10 cellular contexts compared by ENCODE assay signal in the genomic region with DNA sequence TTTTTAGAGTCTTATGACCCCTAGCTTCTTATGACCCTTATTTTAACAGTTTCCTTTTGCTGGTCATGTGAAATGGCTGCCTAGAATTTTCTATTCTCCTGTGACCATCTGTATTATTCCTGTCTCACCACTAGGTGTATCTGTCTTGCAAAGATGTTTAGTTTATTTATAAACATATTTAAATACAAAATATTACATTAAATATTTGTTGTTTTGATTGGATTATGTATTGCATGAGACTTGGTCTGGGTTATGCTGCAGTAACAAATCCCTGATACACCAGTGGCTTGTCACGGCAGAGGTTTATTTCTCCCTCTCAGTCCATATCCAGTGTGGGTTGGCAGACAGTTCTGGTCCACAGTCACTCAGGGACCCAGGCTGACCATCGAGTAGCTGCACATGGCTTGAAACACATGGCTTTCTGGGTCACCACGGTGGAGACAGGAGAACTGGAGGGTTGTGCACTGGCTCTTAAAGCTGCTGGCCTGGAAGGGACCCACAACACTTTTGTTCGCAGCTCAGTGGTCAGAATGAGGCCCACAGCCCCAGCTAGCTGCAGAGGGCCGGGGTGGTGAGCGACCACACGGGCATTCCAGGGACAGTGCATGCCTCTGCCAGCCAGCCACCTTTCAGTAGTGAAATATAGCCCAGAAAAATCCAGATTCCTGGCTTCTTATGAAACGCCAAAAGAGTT. TPM values are rescaled to one million over a fixed set of nuclear protein-coding genes. Genes with fewer than 3 reads are reported as not detected.
A peak's percentile ranks its signal among the peaks of the same experiment; 100 is the strongest.
DNase-seq lines count a peak whose midpoint lies in the region; ATAC-seq and TF ChIP-seq lines count a peak whose summit lies in the region.
"Had no signal": no experiment of that assay in that cellular context is flagged by ENCODE, and none has a peak within 500 bp of the region (broad histone marks: within the 10 kb centered on the region; RNA-seq: fewer than 3 reads in every experiment).

No MANE protein-coding gene starts in this region.

- no peaks in the 10 kb centered on the region for H3K9me2 ChIP-seq in OCI-LY7 (ENCODE audit: insufficient read depth, low read length)

- no peak overlapping the region for H3K27ac Mint-ChIP-seq in activated CD4-positive, alpha-beta T cell treated with anti-CD3 and anti-CD28 coated beads, Interleukin-2, amount 10 ng/mL, durations not matched to agents 7 days and 5 days

- POLR2A ChIA-PET in OCI-LY7 (lab: Charles Lee), result interaction anchor here (1.1 kb wide), 1 partner anchor 36 kb away, joined by 3 read pairs; no protein-coding TSS in a partner anchor
- POLR2A ChIA-PET in activated CD4-positive, alpha-beta T cell treated with anti-CD3 and anti-CD28 coated beads, Interleukin-2, amount 10 ng/mL, durations not matched to agents 7 days and 5 days (lab: Charles Lee), result no interaction called here

- ATAC-seq in GM19328 (IDR thresholded peaks at IDR 0.05; ENCODE audit: unreplicated experiment) (no peak), GM19455 (IDR thresholded peaks at IDR 0.05; ENCODE audit: unreplicated experiment) (no peak)

- H3K9me3 ChIP-seq in BE2C, result no peaks in the 10 kb centered on the region
- no peaks in the 10 kb centered on the region for H3K9me3 ChIP-seq in OCI-LY7 (ENCODE audit: low read length)
- H3K9me3 ChIP-seq in neutrophil, result no peaks in the 10 kb centered on the region

- H3K4me1 Mint-ChIP-seq in activated CD4-positive, alpha-beta T cell treated with anti-CD3 and anti-CD28 coated beads, Interleukin-2, amount 10 ng/mL, durations not matched to agents 7 days and 5 days, result peaks cover 23% of the 10 kb centered on the region

- H3K4me3 ChIP-seq in BE2C (ENCODE audit: low read depth, low read length) (no peak overlapping the region), OCI-LY7 (ENCODE audit: low read depth, low read length, poor library complexity, severe bottlenecking) (no peak overlapping the region), fibroblast of mammary gland (ENCODE audit: control insufficient read depth, low read depth, low read length) (no peak overlapping the region), neutrophil (ENCODE audit: low read depth in 1 of 2, low read length in 1 of 2) (no peak overlapping the region)

- peaks cover 9% of the 10 kb centered on the region; the same call in 1 of the 2 replicates for H3K4me1 ChIP-seq in BE2C
- H3K4me1 ChIP-seq in OCI-LY7 (ENCODE audit: insufficient read depth, low read length, poor library complexity, severe bottlenecking), result peaks cover 61% of the 10 kb centered on the region
- H3K4me1 ChIP-seq in neutrophil (ENCODE audit: control insufficient read depth in 1 of 2, insufficient read depth in 1 of 2, low read depth in 1 of 2, low read length in 1 of 2), result peaks cover 34 to 46% of the 10 kb centered on the region in 2 experiments

- no peaks in the 10 kb centered on the region for H3K36me3 ChIP-seq in BE2C
- no peaks in the 10 kb centered on the region for H3K36me3 ChIP-seq in OCI-LY7 (ENCODE audit: insufficient read depth, low read length)
- H3K36me3 ChIP-seq in neutrophil, result no peaks in the 10 kb centered on the region

- H3K9me3 Mint-ChIP-seq in activated CD4-positive, alpha-beta T cell treated with anti-CD3 and anti-CD28 coated beads, Interleukin-2, amount 10 ng/mL, durations not matched to agents 7 days and 5 days, result no peaks in the 10 kb centered on the region

- H3K4me2 ChIP-seq in OCI-LY7 (ENCODE audit: low read length), result peak overlapping the region; percentile 49; the same call in 1 of the 2 replicates

- no peaks in the 10 kb centered on the region for H4K20me1 ChIP-seq in OCI-LY7 (ENCODE audit: insufficient read depth, low read length)

- intact Hi-C loops in OCI-LY7 (cut with micrococcal nuclease; ENCODE audit: unreplicated experiment), result no loop called here

- DNase-seq in BE2C (no peak), OCI-LY7 (ENCODE audit: low spot score) (peak; percentile 23), fibroblast of mammary gland (ENCODE audit: low read depth) (no peak), occipital lobe (lab: John Stamatoyannopoulos, UW) (no peak)
- no peak for DNase-seq in activated CD4-positive, alpha-beta T cell treated with anti-CD3 and anti-CD28 coated beads, Interleukin-2, amount 10 ng/mL, durations not matched to agents 7 days and 5 days
- DNase-seq: activated gamma-delta T cell treated with Interleukin-2 at 50 U/mL for 16 hours had no signal

- BruUV-seq in OCI-LY7 (replicated peaks; lab: Mats Ljungman, UMichigan), result no TSS peak

- no peaks in the 10 kb centered on the region for H3K36me3 Mint-ChIP-seq in activated CD4-positive, alpha-beta T cell treated with anti-CD3 and anti-CD28 coated beads, Interleukin-2, amount 10 ng/mL, durations not matched to agents 7 days and 5 days (ENCODE audit: low read depth)

- H3K27ac ChIP-seq in OCI-LY7 (ENCODE audit: low read depth, low read length, poor library complexity, severe bottlenecking), result no peak overlapping the region
- H3K27ac ChIP-seq in neutrophil, result peak overlapping the region; percentile 58

- no peaks in the 10 kb centered on the region for H3K79me2 ChIP-seq in OCI-LY7 (ENCODE audit: insufficient read depth, low read depth, low read length)

- peak overlapping the region; percentile 88; the same call in 1 of the 2 replicates for H2AFZ ChIP-seq in OCI-LY7 (ENCODE audit: low read length)

- TF ChIP-seq CTCF in BE2C (IDR thresholded peaks at IDR 0.05; ENCODE audit: low read depth, low read length) (peak; percentile 13; the same call in 1 of the 2 replicates), OCI-LY7 (conservative IDR thresholded peaks at IDR 0.05; ENCODE audit: low read length) (peak; percentile 60), fibroblast of mammary gland (conservative IDR thresholded peaks at IDR 0.05; ENCODE audit: control insufficient read depth, insufficient read depth, low read depth, low read length) (peak; percentile 17), neutrophil (IDR thresholded peaks at IDR 0.05) (no peak)

- H3K27me3 Mint-ChIP-seq in activated CD4-positive, alpha-beta T cell treated with anti-CD3 and anti-CD28 coated beads, Interleukin-2, amount 10 ng/mL, durations not matched to agents 7 days and 5 days, result no peaks in the 10 kb centered on the region

- no peak overlapping the region for H3K4me3 Mint-ChIP-seq in activated CD4-positive, alpha-beta T cell treated with anti-CD3 and anti-CD28 coated beads, Interleukin-2, amount 10 ng/mL, durations not matched to agents 7 days and 5 days

- no peaks in the 10 kb centered on the region for H3K27me3 ChIP-seq in BE2C
- H3K27me3 ChIP-seq in neutrophil, result no peaks in the 10 kb centered on the region

- CTCF ChIA-PET in OCI-LY7 (lab: Charles Lee; ENCODE audit: unreplicated experiment), result no interaction called here
- CTCF ChIA-PET in activated CD4-positive, alpha-beta T cell treated with anti-CD3 and anti-CD28 coated beads, Interleukin-2, amount 10 ng/mL, durations not matched to agents 7 days and 5 days (lab: Charles Lee), result interaction anchor here (0.9 to 4.2 kb wide), 2 partner anchors 12 to 35 kb away, joined by 3 to 17 read pairs; partner anchors contain the start of gene DEPP1

RNA-seq across cellular contexts. Expression of gene RASSF4, which starts 7.4 kb away (rescaled TPM):
- 9.3 TPM for polyA plus RNA-seq in BE2C (2012; ENCODE audit: insufficient read depth, insufficient read length, low read depth)
- 1.9 and 2.6 TPM in 2 replicates for total RNA-seq in OCI-LY7 (2014; rRNA removed; shearing (Covaris generic))
- total RNA-seq in OCI-LY7 (2022) (2.7 and 5.3 TPM in 2 replicates), occipital lobe (7.2 TPM)
- under 1 TPM; 0.42 to 0.52 TPM for total RNA-seq in activated CD4-positive, alpha-beta T cell treated with anti-CD3 and anti-CD28 coated beads, Interleukin-2, amount 10 ng/mL, durations not matched to agents 7 days and 5 days

RNA-seq across cellular contexts. Expression of gene DEPP1, which starts 11.6 kb away (rescaled TPM):
- 7.4 TPM for polyA plus RNA-seq in BE2C (2012; ENCODE audit: insufficient read depth, insufficient read length, low read depth)
- total RNA-seq in OCI-LY7 (2014; rRNA removed; shearing (Covaris generic)), result 0.08 and 0.09 TPM in 2 replicates
- total RNA-seq in OCI-LY7 (2022) (not detected in 2 replicates), occipital lobe (3.1 TPM)
- total RNA-seq in activated CD4-positive, alpha-beta T cell treated with anti-CD3 and anti-CD28 coated beads, Interleukin-2, amount 10 ng/mL, durations not matched to agents 7 days and 5 days, result under 1 TPM; 0.22 to 0.33 TPM

RNA-seq across cellular contexts. Expression of gene ZNF22, which starts 33.8 kb away (rescaled TPM):
- 46.3 TPM for polyA plus RNA-seq in BE2C (2012; ENCODE audit: insufficient read depth, insufficient read length, low read depth)
- 46.6 and 50.6 TPM in 2 replicates for total RNA-seq in OCI-LY7 (2014; rRNA removed; shearing (Covaris generic))
- total RNA-seq in OCI-LY7 (2022) (33.3 and 36.6 TPM in 2 replicates), occipital lobe (48.8 TPM)
- 10 to 100 TPM; 26.9 to 29.7 TPM for total RNA-seq in activated CD4-positive, alpha-beta T cell treated with anti-CD3 and anti-CD28 coated beads, Interleukin-2, amount 10 ng/mL, durations not matched to agents 7 days and 5 days

RNA-seq across cellular contexts. Expression of gene TMEM72, which starts 55.8 kb away (rescaled TPM):
- not detected for polyA plus RNA-seq in BE2C (2012; ENCODE audit: insufficient read depth, insufficient read length, low read depth)
- total RNA-seq in OCI-LY7 (2014; rRNA removed; shearing (Covaris generic)), result not detected in 2 replicates
- total RNA-seq in OCI-LY7 (2022), result not detected in 2 replicates
- total RNA-seq in activated CD4-positive, alpha-beta T cell treated with anti-CD3 and anti-CD28 coated beads, Interleukin-2, amount 10 ng/mL, durations not matched to agents 7 days and 5 days, result not detected
- total RNA-seq in occipital lobe, result 0.16 TPM
- total RNA-seq: T-helper 2 cell treated with Interferon-gamma antibody and Interleukin-4, amounts not matched to agents 100 ng/mL and 5 ng/mL, for 36 hours had no signal
